Comparison of ENCODE assay signal across 24 cellular contexts in the genomic region with DNA sequence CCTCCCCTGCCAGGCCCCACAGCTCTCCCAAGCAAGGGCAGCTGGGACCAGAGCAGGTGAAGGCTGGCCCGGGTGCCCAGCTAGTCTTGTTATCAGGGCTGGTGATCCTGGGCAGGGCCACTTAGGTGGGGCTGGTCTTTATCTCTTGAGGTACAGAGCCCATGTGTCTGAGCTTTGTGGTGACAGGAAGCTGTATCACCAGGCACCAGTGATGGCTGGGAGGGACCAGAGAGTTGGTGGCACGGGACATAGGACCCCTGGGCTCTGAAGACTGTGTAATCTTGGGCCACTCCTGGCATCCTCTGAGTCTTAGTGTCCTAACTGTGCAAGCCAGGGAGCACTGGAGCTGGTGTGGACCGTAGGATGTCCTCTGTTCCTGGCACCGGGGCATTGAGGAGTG. TPM values are rescaled to one million over a fixed set of nuclear protein-coding genes. Genes with fewer than 3 reads are reported as not detected.
"Had no signal": no experiment of that assay in that cellular context is flagged by ENCODE, and none has a peak within 500 bp of the region (broad histone marks: within the 10 kb centered on the region; RNA-seq: fewer than 3 reads in every experiment).

No MANE protein-coding gene starts in this region.

- H3K27me3 ChIP-seq: esophagus muscularis mucosa, stomach, suprapubic skin, tibial nerve, uterus had no signal

- H3K27me3 Mint-ChIP-seq: central memory CD8-positive, alpha-beta T cell; naive B cell had no signal

- H3K9me3 Mint-ChIP-seq: activated naive CD4-positive, alpha-beta T cell treated with anti-CD3 and anti-CD28 coated beads, Interleukin-2, amount 50 U/mL, for 72 hours; central memory CD8-positive, alpha-beta T cell; naive B cell; WTC11 had no signal

- H3K9me3 ChIP-seq: esophagus muscularis mucosa, lower lobe of right lung, stomach, suprapubic skin, tibial nerve, uterus had no signal

- DNase-seq: activated gamma-delta T cell treated with Interleukin-2 at 50 U/mL for 16 hours; activated T-cell treated with anti-CD3 and anti-CD28 coated beads, Interleukin-2, amount 50 U/mL, for 1 hour; effector memory CD4-positive, alpha-beta T cell; kidney; lower lobe of right lung; mesendoderm; naive B cell; nucleus accumbens; right cardiac atrium; stimulated activated CD4-positive, alpha-beta T cell treated with anti-CD3 and anti-CD28 coated beads, Interleukin-1b, Interleukin-23, amount 100 ng/mL, for 48 hours; stomach; uterus had no signal

- H3K4me3 ChIP-seq: esophagus muscularis mucosa, lower lobe of right lung, stomach, suprapubic skin, tibial nerve, uterus had no signal

- H3K9ac ChIP-seq: parathyroid adenoma had no signal

- H3K4me3 Mint-ChIP-seq: central memory CD8-positive, alpha-beta T cell; naive B cell; WTC11 had no signal

- ATAC-seq: activated naive CD4-positive, alpha-beta T cell treated with anti-CD3 and anti-CD28 coated beads, Interleukin-2, amount 50 U/mL, for 72 hours; lower lobe of right lung; right cardiac atrium; WTC11 had no signal

- H3K79me2 ChIP-seq: parathyroid adenoma had no signal

- H3K4me1 ChIP-seq: lower lobe of right lung, parathyroid adenoma, suprapubic skin, tibial nerve, uterus had no signal

- H3K36me3 Mint-ChIP-seq: activated naive CD4-positive, alpha-beta T cell treated with anti-CD3 and anti-CD28 coated beads, Interleukin-2, amount 50 U/mL, for 72 hours; naive B cell; WTC11 had no signal

- H2AFZ ChIP-seq: parathyroid adenoma had no signal

- H3K27ac Mint-ChIP-seq: naive B cell, WTC11 had no signal

- H3K36me3 ChIP-seq: esophagus muscularis mucosa, lower lobe of right lung, stomach, suprapubic skin, tibial nerve, uterus had no signal

- H3K27ac ChIP-seq: lower lobe of right lung, parathyroid adenoma, suprapubic skin, tibial nerve had no signal

- H3K4me1 Mint-ChIP-seq: central memory CD8-positive, alpha-beta T cell; WTC11 had no signal

RNA-seq across cellular contexts. Expression of gene HPD, which starts 12.8 kb away (rescaled TPM):
- total RNA-seq: astrocyte; dermis microvascular lymphatic vessel endothelial cell; frontal cortex; pulmonary artery endothelial cell; T-helper 2 cell treated with Interferon-gamma antibody and Interleukin-4, amounts not matched to agents 100 ng/mL and 5 ng/mL, for 36 hours had no signal
